8 cellular contexts compared by ENCODE assay signal in the genomic region with DNA sequence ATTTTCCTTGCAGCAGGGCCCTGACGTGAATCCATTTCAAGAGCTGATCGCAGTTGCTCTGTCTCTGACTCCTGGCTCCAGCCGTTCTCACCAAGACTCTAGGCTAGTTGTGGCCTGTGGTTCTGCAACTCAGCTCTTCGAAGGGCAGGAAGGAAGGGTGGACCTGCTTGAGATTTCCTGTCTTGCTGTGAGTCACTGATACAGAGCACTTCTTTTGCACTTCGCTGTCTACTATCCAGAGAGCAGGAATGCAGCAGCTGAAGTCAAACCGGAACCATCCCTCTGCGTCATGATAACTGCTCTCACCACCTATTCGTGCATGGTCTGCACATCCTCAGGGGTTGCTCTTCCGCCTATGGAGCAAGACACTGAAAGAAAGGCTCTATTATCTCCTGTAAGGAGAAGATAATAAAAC. TPM values are rescaled to one million over a fixed set of nuclear protein-coding genes. Genes with fewer than 3 reads are reported as not detected.
DNase-seq lines count a peak whose midpoint lies in the region; ATAC-seq, FAIRE-seq and TF ChIP-seq lines count a peak whose summit lies in the region.

No MANE protein-coding gene starts in this region.

- DNase-seq in GM18507 (ENCODE audit: extremely low spot score, insufficient read length, low read depth): peak; percentile 8
- peak; percentile 87 for DNase-seq in RWPE2 (ENCODE audit: low spot score)
- peak; percentile 86 for DNase-seq in activated effector memory CD4-positive, alpha-beta T cell treated with anti-CD3 and anti-CD28 coated beads, Interleukin-2, amount 50 U/mL, for 16 hours
- peak; percentile 41 to 98 for DNase-seq in cardiac muscle cell (ENCODE audit: low read depth in 1 of 2, low spot score in 1 of 2)
- no peak for DNase-seq in NCI-H128 (lab: John Stamatoyannopoulos, UW; ENCODE audit: unreplicated experiment)
- DNase-seq in nephron progenitor cell: no peak

- H3K9ac ChIP-seq in skeletal muscle satellite cell (ENCODE audit: low read depth, low read length): peak overlapping the region; percentile 39

- peak; percentile 78 for FAIRE-seq in GM18507 (lab: Jason Lieb, UNC)

- ATAC-seq in HG02981 (IDR thresholded peaks at IDR 0.05; ENCODE audit: unreplicated experiment): peak; percentile 97
- ATAC-seq in RWPE2 (ENCODE audit: low read depth): peak; percentile 100

- H3K9me3 ChIP-seq in RWPE2 (ENCODE audit: severe bottlenecking) (no peaks in the 10 kb centered on the region), cardiac muscle cell (ENCODE audit: low read depth) (no peaks in the 10 kb centered on the region), skeletal muscle satellite cell (replicated peaks; ENCODE audit: low read length) (no peaks in the 10 kb centered on the region)

- no peaks in the 10 kb centered on the region for H3K9me3 Mint-ChIP-seq in nephron progenitor cell

- H3K27me3 ChIP-seq in RWPE2 (ENCODE audit: insufficient read depth, poor library complexity, severe bottlenecking): no peaks in the 10 kb centered on the region
- H3K27me3 ChIP-seq in cardiac muscle cell: no peaks in the 10 kb centered on the region
- H3K27me3 ChIP-seq in skeletal muscle satellite cell (ENCODE audit: control insufficient read depth, insufficient read depth, low read length): no peaks in the 10 kb centered on the region

- no peak overlapping the region for H3K27ac Mint-ChIP-seq in nephron progenitor cell

- peaks cover 13% of the 10 kb centered on the region for H3K4me1 Mint-ChIP-seq in nephron progenitor cell

- no peak overlapping the region for H3K4me3 ChIP-seq in RWPE2 (ENCODE audit: severe bottlenecking)
- no peak overlapping the region for H3K4me3 ChIP-seq in cardiac muscle cell
- peak overlapping the region; percentile 7 for H3K4me3 ChIP-seq in skeletal muscle satellite cell (ENCODE audit: low read length)

- H3K4me1 ChIP-seq in RWPE2 (ENCODE audit: insufficient read depth, poor library complexity, severe bottlenecking) (peaks cover 27% of the 10 kb centered on the region), cardiac muscle cell (ENCODE audit: low read depth) (no peaks in the 10 kb centered on the region), skeletal muscle satellite cell (ENCODE audit: control insufficient read depth, insufficient read depth, low read length) (peaks cover 13% of the 10 kb centered on the region)

- peak overlapping the region; percentile 68 for H3K4me2 ChIP-seq in skeletal muscle satellite cell (ENCODE audit: low read length)

- TF ChIP-seq CTCF in RWPE2 (IDR thresholded peaks at IDR 0.05; ENCODE audit: poor library complexity, severe bottlenecking) (no peak), cardiac muscle cell (IDR thresholded peaks at IDR 0.05; ENCODE audit: low read depth, low read length) (no peak), nephron progenitor cell (IDR thresholded peaks at IDR 0.05) (no peak)

- H3K36me3 ChIP-seq in RWPE2 (ENCODE audit: low read depth) (no peaks in the 10 kb centered on the region), cardiac muscle cell (no peaks in the 10 kb centered on the region), skeletal muscle satellite cell (ENCODE audit: insufficient read depth, low read length) (no peaks in the 10 kb centered on the region)

- H3K27ac ChIP-seq in RWPE2 (ENCODE audit: poor library complexity, severe bottlenecking): peak overlapping the region; percentile 92
- H3K27ac ChIP-seq in cardiac muscle cell: peak overlapping the region; percentile 20

- peaks cover 4% of the 10 kb centered on the region for H3K27me3 Mint-ChIP-seq in nephron progenitor cell (ENCODE audit: low read depth, poor library complexity)

- no peaks in the 10 kb centered on the region for H3K36me3 Mint-ChIP-seq in nephron progenitor cell (ENCODE audit: low read depth)

- H3K4me3 Mint-ChIP-seq in nephron progenitor cell: no peak overlapping the region

RNA-seq across cellular contexts. Expression of a gene that starts 59.7 kb away (rescaled TPM):
- 6.9 and 8.2 TPM in 2 replicates for total RNA-seq in cardiac muscle cell
- polyA plus RNA-seq in cardiac muscle cell: 5.3 and 5.7 TPM in 2 replicates
- 11.4 and 17.0 TPM in 2 replicates for total RNA-seq in skeletal muscle satellite cell (2012; rRNA removed)

Comparison
In these comparisons a context has a peak if more than half of its experiments do, and no peak if none do; other contexts are left out.
1. DNase-seq: peak in GM18507 (single experiment), RWPE2 (single experiment), activated effector memory CD4-positive, alpha-beta T cell treated with anti-CD3 and anti-CD28 coated beads, Interleukin-2, amount 50 U/mL, for 16 hours (single experiment) and cardiac muscle cell (2 of 2); none in NCI-H128 (single experiment) and nephron progenitor cell (single experiment).